32 cellular contexts compared by ENCODE assay signal in genomic region chr15:56105855-56106254, GRCh38.
"Had no signal": no experiment of that assay in that cellular context is flagged by ENCODE, and none has a peak within 500 bp of the region (broad histone marks: within the 10 kb centered on the region; RNA-seq: fewer than 3 reads in every experiment).

No MANE protein-coding gene starts in this region.

- H3K9me3 Mint-ChIP-seq: activated B cell treated with CpG ODN at 0.5 μM for 24 hours; activated CD4-positive, alpha-beta memory T cell treated with anti-CD3 and anti-CD28 coated beads for 36 hours; activated naive CD4-positive, alpha-beta T cell treated with anti-CD3 and anti-CD28 coated beads for 36 hours; activated T-helper 17 cell treated with anti-CD3 and anti-CD28 coated beads, Interleukin-2, amount 50 U/mL, for 72 hours; central memory CD8-positive, alpha-beta T cell; dendritic cell treated with granulocyte-macrophage colony-stimulating factor and Interleukin-4, amounts not matched to agents 40 ng/mL and 50 ng/mL, for 4 days; T-helper 1 cell treated with Interleukin-12 subunit alpha and Interleukin-12 subunit beta and Interleukin-4 antibody, amounts not matched to agents 30 μg/mL and 1 μg/mL, for 36 hours; T-helper 2 cell treated with Interferon-gamma antibody and Interleukin-4, amounts not matched to agents 5 μg/mL and 100 μg/mL, for 36 hours had no signal

- H3K27ac ChIP-seq: brain microvascular endothelial cell, coronary artery, dorsolateral prefrontal cortex, heart left ventricle, WERI-Rb-1 had no signal

- DNase-seq: activated B cell treated with CpG ODN at 0.5 μM for 24 hours; activated CD4-positive, alpha-beta memory T cell treated with anti-CD3 and anti-CD28 coated beads for 36 hours; activated CD4-positive, alpha-beta T cell treated with anti-CD3 and anti-CD28 coated beads for 48 hours; activated CD8-positive, alpha-beta memory T cell treated with anti-CD3 and anti-CD28 coated beads, Interleukin-2, amount 10 ng/mL, durations not matched to agents 7 days and 5 days; activated CD8-positive, alpha-beta memory T cell treated with anti-CD3 and anti-CD28 coated beads, Interleukin-2, amount 50 U/mL, for 4 hours; activated CD8-positive, alpha-beta T cell treated with anti-CD3 and anti-CD28 coated beads, Interleukin-2, amount 10 ng/mL, durations not matched to agents 7 days and 5 days; activated effector memory CD4-positive, alpha-beta T cell treated with Interleukin-2 at 50 U/mL for 16 hours; activated naive CD4-positive, alpha-beta T cell treated with anti-CD3 and anti-CD28 coated beads for 36 hours; activated T-cell treated with anti-CD3 and anti-CD28 coated beads, Interleukin-2, amount 50 U/mL, for 1 hour; amniotic stem cell; anterior cingulate cortex; brain microvascular endothelial cell; dorsolateral prefrontal cortex; effector memory CD4-positive, alpha-beta T cell; endodermal cell; foreskin fibroblast; glutamatergic neuron; heart left ventricle; T1000; WERI-Rb-1 had no signal

- H3K27me3 Mint-ChIP-seq: activated B cell treated with CpG ODN at 0.5 μM for 24 hours; activated CD4-positive, alpha-beta memory T cell treated with anti-CD3 and anti-CD28 coated beads for 36 hours; activated CD8-positive, alpha-beta memory T cell treated with anti-CD3 and anti-CD28 coated beads, Interleukin-2, amount 10 ng/mL, durations not matched to agents 7 days and 5 days; activated naive CD8-positive, alpha-beta T cell; activated T-helper 17 cell treated with anti-CD3 and anti-CD28 coated beads, Interleukin-2, amount 50 U/mL, for 72 hours; central memory CD8-positive, alpha-beta T cell; dendritic cell treated with granulocyte-macrophage colony-stimulating factor and Interleukin-4, amounts not matched to agents 40 ng/mL and 50 ng/mL, for 4 days had no signal

- H3K9me3 ChIP-seq: heart left ventricle had no signal

- H3K4me1 Mint-ChIP-seq: activated CD8-positive, alpha-beta memory T cell treated with anti-CD3 and anti-CD28 coated beads, Interleukin-2, amount 10 ng/mL, durations not matched to agents 7 days and 5 days; central memory CD8-positive, alpha-beta T cell; endodermal cell had no signal

- ATAC-seq: activated CD4-positive, CD25-positive, alpha-beta regulatory T cell treated with anti-CD3 and anti-CD28 coated beads, Interleukin-2, amount 50 U/mL, for 24 hours; activated CD8-positive, alpha-beta memory T cell treated with anti-CD3 and anti-CD28 coated beads, Interleukin-2, amount 10 ng/mL, durations not matched to agents 7 days and 5 days; activated CD8-positive, alpha-beta T cell treated with anti-CD3 and anti-CD28 coated beads, Interleukin-2, amount 10 ng/mL, durations not matched to agents 7 days and 5 days; activated T-helper 17 cell treated with anti-CD3 and anti-CD28 coated beads, Interleukin-2, amount 50 U/mL, for 72 hours; esophagus mucosa; heart left ventricle had no signal

- H3K4me3 ChIP-seq: coronary artery, dorsolateral prefrontal cortex, heart left ventricle had no signal

- FAIRE-seq: astrocyte, bronchial epithelial cell, frontal cortex had no signal

- H3K4me3 Mint-ChIP-seq: activated B cell treated with CpG ODN at 0.5 μM for 24 hours; activated CD4-positive, alpha-beta memory T cell treated with anti-CD3 and anti-CD28 coated beads for 36 hours; activated CD8-positive, alpha-beta memory T cell treated with anti-CD3 and anti-CD28 coated beads, Interleukin-2, amount 10 ng/mL, durations not matched to agents 7 days and 5 days; activated CD8-positive, alpha-beta T cell treated with anti-CD3 and anti-CD28 coated beads, Interleukin-2, amount 10 ng/mL, durations not matched to agents 7 days and 5 days; activated naive CD4-positive, alpha-beta T cell treated with anti-CD3 and anti-CD28 coated beads for 36 hours; activated naive CD8-positive, alpha-beta T cell; activated T-helper 17 cell treated with anti-CD3 and anti-CD28 coated beads, Interleukin-2, amount 50 U/mL, for 72 hours; central memory CD8-positive, alpha-beta T cell; dendritic cell treated with granulocyte-macrophage colony-stimulating factor and Interleukin-4, amounts not matched to agents 40 ng/mL and 50 ng/mL, for 4 days; endodermal cell; T-helper 1 cell treated with Interleukin-12 subunit alpha and Interleukin-12 subunit beta and Interleukin-4 antibody, amounts not matched to agents 30 μg/mL and 1 μg/mL, for 36 hours; T-helper 2 cell treated with Interferon-gamma antibody and Interleukin-4, amounts not matched to agents 5 μg/mL and 100 μg/mL, for 36 hours had no signal

- H3K27me3 ChIP-seq: brain microvascular endothelial cell, dorsolateral prefrontal cortex, heart left ventricle had no signal

- H3K27ac Mint-ChIP-seq: activated B cell treated with CpG ODN at 0.5 μM for 24 hours; activated CD4-positive, alpha-beta memory T cell treated with anti-CD3 and anti-CD28 coated beads for 36 hours; activated CD8-positive, alpha-beta memory T cell treated with anti-CD3 and anti-CD28 coated beads, Interleukin-2, amount 10 ng/mL, durations not matched to agents 7 days and 5 days; activated CD8-positive, alpha-beta T cell treated with anti-CD3 and anti-CD28 coated beads, Interleukin-2, amount 10 ng/mL, durations not matched to agents 7 days and 5 days; activated naive CD4-positive, alpha-beta T cell treated with anti-CD3 and anti-CD28 coated beads for 36 hours; activated naive CD8-positive, alpha-beta T cell; activated T-helper 17 cell treated with anti-CD3 and anti-CD28 coated beads, Interleukin-2, amount 50 U/mL, for 72 hours; dendritic cell treated with granulocyte-macrophage colony-stimulating factor and Interleukin-4, amounts not matched to agents 40 ng/mL and 50 ng/mL, for 4 days; endodermal cell; T-helper 1 cell treated with Interleukin-12 subunit alpha and Interleukin-12 subunit beta and Interleukin-4 antibody, amounts not matched to agents 30 μg/mL and 1 μg/mL, for 36 hours; T-helper 2 cell treated with Interferon-gamma antibody and Interleukin-4, amounts not matched to agents 5 μg/mL and 100 μg/mL, for 36 hours had no signal
